1 cellular context compared by ENCODE assay signal in the genomic region with DNA sequence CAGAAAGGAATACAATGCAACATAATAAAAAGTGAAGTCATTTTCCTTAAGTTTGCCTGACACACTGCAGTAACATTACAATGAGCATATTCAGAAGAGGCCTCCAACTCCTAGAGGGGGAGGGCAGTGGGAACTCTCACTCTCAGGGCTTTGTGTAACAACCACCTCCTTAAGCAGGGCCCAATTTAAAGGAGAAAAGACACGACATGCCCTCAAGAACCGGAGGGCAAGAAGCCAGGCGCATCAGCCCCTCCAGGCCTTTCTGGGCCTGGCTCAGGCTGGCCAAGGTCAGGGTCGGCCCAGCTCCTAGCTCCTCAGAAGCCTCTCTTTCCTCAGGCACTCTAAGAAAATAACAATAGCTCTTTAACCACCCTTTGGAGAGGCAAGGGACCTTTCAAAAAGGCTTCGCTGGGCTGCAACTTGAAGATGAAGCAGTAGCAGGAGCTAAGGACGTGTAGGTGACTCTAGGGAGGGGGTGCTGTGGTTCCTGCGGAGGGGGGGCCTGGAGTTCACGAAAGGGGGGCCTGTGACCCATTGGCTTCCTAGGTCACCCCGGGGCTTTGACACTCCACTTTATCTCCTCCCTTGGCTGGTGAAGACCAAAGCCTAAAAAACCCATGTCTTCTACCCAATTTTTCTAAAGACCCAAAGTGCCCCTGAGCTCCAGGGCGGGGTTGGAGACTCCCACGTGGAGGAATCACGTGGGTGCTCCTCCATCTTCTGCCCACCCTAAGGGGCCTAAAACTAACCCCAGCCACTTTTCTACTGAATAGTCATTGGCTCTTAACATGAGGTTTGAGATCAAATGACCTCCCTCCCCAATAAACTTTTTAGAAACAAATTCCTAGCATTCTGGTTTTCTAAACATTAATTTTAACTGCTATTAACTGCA.
TF ChIP-seq lines count a peak whose summit lies in the region.

No MANE protein-coding gene starts in this region.

TF ChIP-seq in K562, 482 proteins besides CTCF, POLR2A, EP300 and RAD21 (continues in another document):
- TF ChIP-seq, protein P1, sequence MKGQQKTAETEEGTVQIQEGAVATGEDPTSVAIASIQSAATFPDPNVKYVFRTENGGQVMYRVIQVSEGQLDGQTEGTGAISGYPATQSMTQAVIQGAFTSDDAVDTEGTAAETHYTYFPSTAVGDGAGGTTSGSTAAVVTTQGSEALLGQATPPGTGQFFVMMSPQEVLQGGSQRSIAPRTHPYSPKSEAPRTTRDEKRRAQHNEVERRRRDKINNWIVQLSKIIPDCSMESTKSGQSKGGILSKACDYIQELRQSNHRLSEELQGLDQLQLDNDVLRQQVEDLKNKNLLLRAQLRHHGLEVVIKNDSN (CRISPR knock-in tag; IDR thresholded peaks at IDR 0.05): peak; percentile 87
- TF ChIP-seq MYC (IDR thresholded peaks at IDR 0.05; ENCODE audit: low read depth, low read length) (peak; percentile 21; the same call in 1 of the 2 replicates), MYC (CRISPR knock-in tag; IDR thresholded peaks at IDR 0.05; ENCODE audit: borderline replicate concordance, low read depth) (no peak), ZNF143 (CRISPR knock-in tag; IDR thresholded peaks at IDR 0.05) (no peak), PTBP1 (IDR thresholded peaks at IDR 0.05; ENCODE audit: low read depth, low read length) (no peak), TCFL5 (CRISPR knock-in tag; conservative IDR thresholded peaks at IDR 0.05) (no peak), WHSC1 (IDR thresholded peaks at IDR 0.05; ENCODE audit: low read length) (no peak), KAT7 (CRISPR knock-in tag; IDR thresholded peaks at IDR 0.05; ENCODE audit: borderline replicate concordance) (0 out of 2 replicates have a peak, but pooled peaks have one; percentile 9), EP400 (IDR thresholded peaks at IDR 0.05) (peak; percentile 39; the same call in 1 of the 2 replicates), YY1 (IDR thresholded peaks at IDR 0.05; ENCODE audit: borderline replicate concordance in 1 of 3, control insufficient read depth in 1 of 3, extremely low read depth in 1 of 3, insufficient read depth in 3 of 3, insufficient read length in 1 of 3, insufficient replicate concordance in 2 of 3, low read depth in 1 of 3, low read length in 2 of 3) (peak in 1 of 3 experiments; percentile 57), CREM (IDR thresholded peaks at IDR 0.05; ENCODE audit: low read depth) (0 out of 2 replicates have a peak, but pooled peaks have one; percentile 6), NFXL1 (CRISPR knock-in tag; IDR thresholded peaks at IDR 0.05) (no peak), ZNF197 (CRISPR knock-in tag; IDR thresholded peaks at IDR 0.05; ENCODE audit: low read depth) (no peak), TOE1 (IDR thresholded peaks at IDR 0.05; ENCODE audit: borderline replicate concordance) (0 out of 2 replicates have a peak, but pooled peaks have one; percentile 18), TOE1 (CRISPR knock-in tag; IDR thresholded peaks at IDR 0.05; ENCODE audit: borderline replicate concordance, low read depth) (no peak), TAF7 (tag; IDR thresholded peaks at IDR 0.05) (no peak), ZBTB7A (IDR thresholded peaks at IDR 0.05; ENCODE audit: borderline replicate concordance, control insufficient read depth, low read depth, low read length) (peak; percentile 35; the same call in 1 of the 2 replicates), NRF1 (conservative IDR thresholded peaks at IDR 0.05 in 1 of 2, IDR thresholded peaks at IDR 0.05 in 1 of 2) (no peak), SIN3B (IDR thresholded peaks at IDR 0.05; ENCODE audit: low read depth) (no peak), ZNF253 (CRISPR knock-in tag; conservative IDR thresholded peaks at IDR 0.05) (no peak), NR2C2 (CRISPR knock-in tag; IDR thresholded peaks at IDR 0.05) (no peak), NR2C2 (tag; IDR thresholded peaks at IDR 0.05) (peak; percentile 61), RAD51 (IDR thresholded peaks at IDR 0.05; ENCODE audit: borderline replicate concordance, low read depth) (peak; percentile 84), TBL1XR1 (IDR thresholded peaks at IDR 0.05; ENCODE audit: low read length in 2 of 2) (no peak), CBFA2T2 (conservative IDR thresholded peaks at IDR 0.05) (peak; percentile 50; the same call in 1 of the 2 replicates), STAT5B (CRISPR knock-in tag; IDR thresholded peaks at IDR 0.05) (no peak), PHTF2 (CRISPR knock-in tag; IDR thresholded peaks at IDR 0.05) (no peak), HMG20A (CRISPR knock-in tag; conservative IDR thresholded peaks at IDR 0.05) (no peak), ZNF274 (IDR thresholded peaks at IDR 0.05; ENCODE audit: borderline replicate concordance, low read depth, low read length) (no peak), SPI1 (IDR thresholded peaks at IDR 0.05; ENCODE audit: borderline replicate concordance, low read depth, low read length) (no peak), ZBED1 (IDR thresholded peaks at IDR 0.05) (0 out of 2 replicates have a peak, but pooled peaks have one; percentile 56)
- TF ChIP-seq, protein P2, sequence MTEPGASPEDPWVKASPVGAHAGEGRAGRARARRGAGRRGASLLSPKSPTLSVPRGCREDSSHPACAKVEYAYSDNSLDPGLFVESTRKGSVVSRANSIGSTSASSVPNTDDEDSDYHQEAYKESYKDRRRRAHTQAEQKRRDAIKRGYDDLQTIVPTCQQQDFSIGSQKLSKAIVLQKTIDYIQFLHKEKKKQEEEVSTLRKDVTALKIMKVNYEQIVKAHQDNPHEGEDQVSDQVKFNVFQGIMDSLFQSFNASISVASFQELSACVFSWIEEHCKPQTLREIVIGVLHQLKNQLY (CRISPR knock-in tag; conservative IDR thresholded peaks at IDR 0.05): no peak
- TF ChIP-seq, protein P3, sequence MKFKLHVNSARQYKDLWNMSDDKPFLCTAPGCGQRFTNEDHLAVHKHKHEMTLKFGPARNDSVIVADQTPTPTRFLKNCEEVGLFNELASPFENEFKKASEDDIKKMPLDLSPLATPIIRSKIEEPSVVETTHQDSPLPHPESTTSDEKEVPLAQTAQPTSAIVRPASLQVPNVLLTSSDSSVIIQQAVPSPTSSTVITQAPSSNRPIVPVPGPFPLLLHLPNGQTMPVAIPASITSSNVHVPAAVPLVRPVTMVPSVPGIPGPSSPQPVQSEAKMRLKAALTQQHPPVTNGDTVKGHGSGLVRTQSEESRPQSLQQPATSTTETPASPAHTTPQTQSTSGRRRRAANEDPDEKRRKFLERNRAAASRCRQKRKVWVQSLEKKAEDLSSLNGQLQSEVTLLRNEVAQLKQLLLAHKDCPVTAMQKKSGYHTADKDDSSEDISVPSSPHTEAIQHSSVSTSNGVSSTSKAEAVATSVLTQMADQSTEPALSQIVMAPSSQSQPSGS (CRISPR knock-in tag; IDR thresholded peaks at IDR 0.05): no peak
- TF ChIP-seq, protein P4, sequence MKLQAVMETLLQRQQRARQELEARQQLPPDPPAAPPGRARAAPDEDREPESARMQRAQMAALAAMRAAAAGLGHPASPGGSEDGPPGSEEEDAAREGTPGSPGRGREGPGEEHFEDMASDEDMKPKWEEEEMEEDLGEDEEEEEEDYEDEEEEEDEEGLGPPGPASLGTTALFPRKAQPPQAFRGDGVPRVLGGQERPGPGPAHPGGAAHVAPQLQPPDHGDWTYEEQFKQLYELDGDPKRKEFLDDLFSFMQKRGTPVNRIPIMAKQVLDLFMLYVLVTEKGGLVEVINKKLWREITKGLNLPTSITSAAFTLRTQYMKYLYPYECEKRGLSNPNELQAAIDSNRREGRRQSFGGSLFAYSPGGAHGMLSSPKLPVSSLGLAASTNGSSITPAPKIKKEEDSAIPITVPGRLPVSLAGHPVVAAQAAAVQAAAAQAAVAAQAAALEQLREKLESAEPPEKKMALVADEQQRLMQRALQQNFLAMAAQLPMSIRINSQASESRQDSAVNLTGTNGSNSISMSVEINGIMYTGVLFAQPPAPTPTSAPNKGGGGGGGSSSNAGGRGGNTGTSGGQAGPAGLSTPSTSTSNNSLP (IDR thresholded peaks at IDR 0.05; ENCODE audit: borderline replicate concordance, low read depth, low read length): no peak
- TF ChIP-seq, protein P5, sequence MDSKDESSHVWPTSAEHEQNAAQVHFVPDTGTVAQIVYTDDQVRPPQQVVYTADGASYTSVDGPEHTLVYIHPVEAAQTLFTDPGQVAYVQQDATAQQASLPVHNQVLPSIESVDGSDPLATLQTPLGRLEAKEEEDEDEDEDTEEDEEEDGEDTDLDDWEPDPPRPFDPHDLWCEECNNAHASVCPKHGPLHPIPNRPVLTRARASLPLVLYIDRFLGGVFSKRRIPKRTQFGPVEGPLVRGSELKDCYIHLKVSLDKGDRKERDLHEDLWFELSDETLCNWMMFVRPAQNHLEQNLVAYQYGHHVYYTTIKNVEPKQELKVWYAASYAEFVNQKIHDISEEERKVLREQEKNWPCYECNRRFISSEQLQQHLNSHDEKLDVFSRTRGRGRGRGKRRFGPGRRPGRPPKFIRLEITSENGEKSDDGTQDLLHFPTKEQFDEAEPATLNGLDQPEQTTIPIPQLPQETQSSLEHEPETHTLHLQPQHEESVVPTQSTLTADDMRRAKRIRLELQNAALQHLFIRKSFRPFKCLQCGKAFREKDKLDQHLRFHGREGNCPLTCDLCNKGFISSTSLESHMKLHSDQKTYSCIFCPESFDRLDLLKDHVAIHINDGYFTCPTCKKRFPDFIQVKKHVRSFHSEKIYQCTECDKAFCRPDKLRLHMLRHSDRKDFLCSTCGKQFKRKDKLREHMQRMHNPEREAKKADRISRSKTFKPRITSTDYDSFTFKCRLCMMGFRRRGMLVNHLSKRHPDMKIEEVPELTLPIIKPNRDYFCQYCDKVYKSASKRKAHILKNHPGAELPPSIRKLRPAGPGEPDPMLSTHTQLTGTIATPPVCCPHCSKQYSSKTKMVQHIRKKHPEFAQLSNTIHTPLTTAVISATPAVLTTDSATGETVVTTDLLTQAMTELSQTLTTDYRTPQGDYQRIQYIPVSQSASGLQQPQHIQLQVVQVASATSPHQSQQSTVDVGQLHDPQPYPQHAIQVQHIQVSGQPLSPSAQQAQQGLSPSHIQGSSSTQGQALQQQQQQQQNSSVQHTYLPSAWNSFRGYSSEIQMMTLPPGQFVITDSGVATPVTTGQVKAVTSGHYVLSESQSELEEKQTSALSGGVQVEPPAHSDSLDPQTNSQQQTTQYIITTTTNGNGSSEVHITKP (IDR thresholded peaks at IDR 0.05; ENCODE audit: partially characterized antibody): peak; percentile 55
- TF ChIP-seq, protein P6, sequence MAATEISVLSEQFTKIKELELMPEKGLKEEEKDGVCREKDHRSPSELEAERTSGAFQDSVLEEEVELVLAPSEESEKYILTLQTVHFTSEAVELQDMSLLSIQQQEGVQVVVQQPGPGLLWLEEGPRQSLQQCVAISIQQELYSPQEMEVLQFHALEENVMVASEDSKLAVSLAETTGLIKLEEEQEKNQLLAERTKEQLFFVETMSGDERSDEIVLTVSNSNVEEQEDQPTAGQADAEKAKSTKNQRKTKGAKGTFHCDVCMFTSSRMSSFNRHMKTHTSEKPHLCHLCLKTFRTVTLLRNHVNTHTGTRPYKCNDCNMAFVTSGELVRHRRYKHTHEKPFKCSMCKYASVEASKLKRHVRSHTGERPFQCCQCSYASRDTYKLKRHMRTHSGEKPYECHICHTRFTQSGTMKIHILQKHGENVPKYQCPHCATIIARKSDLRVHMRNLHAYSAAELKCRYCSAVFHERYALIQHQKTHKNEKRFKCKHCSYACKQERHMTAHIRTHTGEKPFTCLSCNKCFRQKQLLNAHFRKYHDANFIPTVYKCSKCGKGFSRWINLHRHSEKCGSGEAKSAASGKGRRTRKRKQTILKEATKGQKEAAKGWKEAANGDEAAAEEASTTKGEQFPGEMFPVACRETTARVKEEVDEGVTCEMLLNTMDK (IDR thresholded peaks at IDR 0.05; ENCODE audit: borderline replicate concordance, insufficient read depth, low read depth, low read length, poor library complexity, severe bottlenecking): no peak
- TF ChIP-seq, protein P7, sequence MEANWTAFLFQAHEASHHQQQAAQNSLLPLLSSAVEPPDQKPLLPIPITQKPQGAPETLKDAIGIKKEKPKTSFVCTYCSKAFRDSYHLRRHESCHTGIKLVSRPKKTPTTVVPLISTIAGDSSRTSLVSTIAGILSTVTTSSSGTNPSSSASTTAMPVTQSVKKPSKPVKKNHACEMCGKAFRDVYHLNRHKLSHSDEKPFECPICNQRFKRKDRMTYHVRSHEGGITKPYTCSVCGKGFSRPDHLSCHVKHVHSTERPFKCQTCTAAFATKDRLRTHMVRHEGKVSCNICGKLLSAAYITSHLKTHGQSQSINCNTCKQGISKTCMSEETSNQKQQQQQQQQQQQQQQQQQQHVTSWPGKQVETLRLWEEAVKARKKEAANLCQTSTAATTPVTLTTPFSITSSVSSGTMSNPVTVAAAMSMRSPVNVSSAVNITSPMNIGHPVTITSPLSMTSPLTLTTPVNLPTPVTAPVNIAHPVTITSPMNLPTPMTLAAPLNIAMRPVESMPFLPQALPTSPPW (CRISPR knock-in tag; IDR thresholded peaks at IDR 0.05): peak; percentile 76
- TF ChIP-seq, protein P8, sequence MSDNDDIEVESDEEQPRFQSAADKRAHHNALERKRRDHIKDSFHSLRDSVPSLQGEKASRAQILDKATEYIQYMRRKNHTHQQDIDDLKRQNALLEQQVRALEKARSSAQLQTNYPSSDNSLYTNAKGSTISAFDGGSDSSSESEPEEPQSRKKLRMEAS (CRISPR knock-in tag; IDR thresholded peaks at IDR 0.05): 0 out of 2 replicates have a peak, but pooled peaks have one; percentile 36
- TF ChIP-seq, protein P9, sequence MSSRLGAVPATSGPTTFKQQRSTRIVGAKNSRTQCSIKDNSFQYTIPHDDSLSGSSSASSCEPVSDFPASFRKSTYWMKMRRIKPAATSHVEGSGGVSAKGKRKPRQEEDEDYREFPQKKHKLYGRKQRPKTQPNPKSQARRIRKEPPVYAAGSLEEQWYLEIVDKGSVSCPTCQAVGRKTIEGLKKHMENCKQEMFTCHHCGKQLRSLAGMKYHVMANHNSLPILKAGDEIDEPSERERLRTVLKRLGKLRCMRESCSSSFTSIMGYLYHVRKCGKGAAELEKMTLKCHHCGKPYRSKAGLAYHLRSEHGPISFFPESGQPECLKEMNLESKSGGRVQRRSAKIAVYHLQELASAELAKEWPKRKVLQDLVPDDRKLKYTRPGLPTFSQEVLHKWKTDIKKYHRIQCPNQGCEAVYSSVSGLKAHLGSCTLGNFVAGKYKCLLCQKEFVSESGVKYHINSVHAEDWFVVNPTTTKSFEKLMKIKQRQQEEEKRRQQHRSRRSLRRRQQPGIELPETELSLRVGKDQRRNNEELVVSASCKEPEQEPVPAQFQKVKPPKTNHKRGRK (tag; IDR thresholded peaks at IDR 0.05): no peak
- TF ChIP-seq, protein P10, sequence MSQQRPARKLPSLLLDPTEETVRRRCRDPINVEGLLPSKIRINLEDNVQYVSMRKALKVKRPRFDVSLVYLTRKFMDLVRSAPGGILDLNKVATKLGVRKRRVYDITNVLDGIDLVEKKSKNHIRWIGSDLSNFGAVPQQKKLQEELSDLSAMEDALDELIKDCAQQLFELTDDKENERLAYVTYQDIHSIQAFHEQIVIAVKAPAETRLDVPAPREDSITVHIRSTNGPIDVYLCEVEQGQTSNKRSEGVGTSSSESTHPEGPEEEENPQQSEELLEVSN (IDR thresholded peaks at IDR 0.05; ENCODE audit: borderline replicate concordance in 1 of 2, extremely low read depth in 1 of 2, insufficient read depth in 1 of 2, insufficient read length in 1 of 2, low read depth in 1 of 2, low read length in 1 of 2, poor library complexity in 1 of 2, severe bottlenecking in 1 of 2): peak in 1 of 2 experiments; percentile 6
